Comparison of ENCODE assay signal across 11 cellular contexts in the genomic region with DNA sequence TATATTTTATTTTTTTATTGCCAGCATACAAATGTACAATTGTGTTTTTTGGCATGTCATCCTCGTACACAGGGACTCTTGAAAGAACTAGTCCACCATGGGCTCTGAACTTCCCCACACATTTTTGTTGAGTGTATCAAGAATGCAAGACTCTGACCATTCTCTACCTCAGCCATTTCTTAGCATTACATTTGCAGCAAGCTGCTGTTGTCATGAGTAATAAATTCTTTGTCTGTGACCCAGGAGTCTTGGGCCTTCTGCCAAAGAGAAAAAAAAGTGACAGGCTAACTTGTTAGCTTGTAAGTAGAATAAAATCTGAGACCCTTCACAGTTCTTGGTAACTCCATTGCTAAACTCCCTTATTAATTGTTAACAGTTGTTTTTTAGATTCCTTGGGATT.
A peak's percentile ranks its signal among the peaks of the same experiment; 100 is the strongest.
DNase-seq lines count a peak whose midpoint lies in the region; ATAC-seq and TF ChIP-seq lines count a peak whose summit lies in the region.
"Had no signal": no experiment of that assay in that cellular context is flagged by ENCODE, and none has a peak within 500 bp of the region (broad histone marks: within the 10 kb centered on the region; RNA-seq: fewer than 3 reads in every experiment).

No MANE protein-coding gene starts in this region.

- TF ChIP-seq CTCF in PC-9 (conservative IDR thresholded peaks at IDR 0.05) (no peak), epithelial cell of proximal tubule (conservative IDR thresholded peaks at IDR 0.05; ENCODE audit: low read depth, low read length) (no peak)

- no peaks in the 10 kb centered on the region for H3K36me3 ChIP-seq in PC-9 (ENCODE audit: low read depth)
- H3K36me3 ChIP-seq: Peyer's patch had no signal

- H4K20me1 ChIP-seq in PC-9 (ENCODE audit: insufficient read depth) = no peaks in the 10 kb centered on the region

- H3K27me3 ChIP-seq in PC-9 (ENCODE audit: insufficient read depth, low read depth) = no peaks in the 10 kb centered on the region
- H3K27me3 ChIP-seq: dorsolateral prefrontal cortex, Peyer's patch had no signal

- no peak overlapping the region for H3K27ac ChIP-seq in PC-9
- H3K27ac ChIP-seq: dorsolateral prefrontal cortex, Peyer's patch had no signal

- intact Hi-C loops in PC-9 (cut with micrococcal nuclease; ENCODE audit: unreplicated experiment) = loop anchor here (1.0 kb wide), 1 partner anchor 431 kb away; no protein-coding TSS in a partner anchor

- H3K4me3 ChIP-seq in PC-9 (no peak overlapping the region), epithelial cell of proximal tubule (ENCODE audit: low read depth, low read length) (no peak overlapping the region)
- H3K4me3 ChIP-seq: dorsolateral prefrontal cortex, Peyer's patch had no signal

- H3F3A ChIP-seq in PC-9 (ENCODE audit: insufficient read depth, low read depth) = no peaks in the 10 kb centered on the region

- H3K9me3 ChIP-seq in PC-9 (ENCODE audit: insufficient read depth, low read depth) = no peaks in the 10 kb centered on the region; the same call in 1 of the 2 replicates
- H3K9me3 ChIP-seq: Peyer's patch had no signal

- H3K4me1 ChIP-seq in PC-9 (replicated peaks; ENCODE audit: insufficient read depth) = no peaks in the 10 kb centered on the region
- H3K4me1 ChIP-seq: Peyer's patch had no signal

- H2AFZ ChIP-seq in PC-9 = no peak overlapping the region

- POLR2A ChIA-PET in PC-9 (lab: Charles Lee; ENCODE audit: unreplicated experiment) = interaction anchor here (0.7 kb wide), 2 partner anchors 10 to 58 kb away, joined by 3 to 4 read pairs; no protein-coding TSS in a partner anchor

- CTCF ChIA-PET in PC-9 (lab: Charles Lee) = interaction anchor here (0.6 kb wide), 1 partner anchor 450 kb away, joined by 3 read pairs; no protein-coding TSS in a partner anchor

- H3K4me2 ChIP-seq in PC-9 = no peak overlapping the region

- no peaks in the 10 kb centered on the region for H3K9me2 ChIP-seq in PC-9 (ENCODE audit: insufficient read depth)

- BruUV-seq in PC-9 (replicated peaks; lab: Mats Ljungman, UMichigan) = no TSS peak

- ATAC-seq in GM19463 (IDR thresholded peaks at IDR 0.05; ENCODE audit: unreplicated experiment) (no peak), HG02678 (IDR thresholded peaks at IDR 0.05; ENCODE audit: unreplicated experiment) (no peak), GM21786 (IDR thresholded peaks at IDR 0.05; ENCODE audit: unreplicated experiment) (no peak)
- ATAC-seq: activated CD4-positive, CD25-positive, alpha-beta regulatory T cell treated with anti-CD3 and anti-CD28 coated beads, Interleukin-2, amount 50 U/mL, for 24 hours had no signal

- no peaks in the 10 kb centered on the region for H3K79me2 ChIP-seq in PC-9 (ENCODE audit: low read depth)

- peak; percentile 62 for DNase-seq in H4 (ENCODE audit: low spot score)
- DNase-seq in PC-9 = peak; percentile 67 to 76
- DNase-seq in epithelial cell of proximal tubule (ENCODE audit: low read depth) = peak; percentile 97
- peak; percentile 93 for DNase-seq in non-pigmented ciliary epithelial cell (ENCODE audit: low read depth)
- DNase-seq in NCI-H2029 (lab: John Stamatoyannopoulos, UW) = no peak
- DNase-seq: dorsolateral prefrontal cortex, Peyer's patch had no signal
